Comparison of ENCODE assay signal across 8 cellular contexts in the genomic region with DNA sequence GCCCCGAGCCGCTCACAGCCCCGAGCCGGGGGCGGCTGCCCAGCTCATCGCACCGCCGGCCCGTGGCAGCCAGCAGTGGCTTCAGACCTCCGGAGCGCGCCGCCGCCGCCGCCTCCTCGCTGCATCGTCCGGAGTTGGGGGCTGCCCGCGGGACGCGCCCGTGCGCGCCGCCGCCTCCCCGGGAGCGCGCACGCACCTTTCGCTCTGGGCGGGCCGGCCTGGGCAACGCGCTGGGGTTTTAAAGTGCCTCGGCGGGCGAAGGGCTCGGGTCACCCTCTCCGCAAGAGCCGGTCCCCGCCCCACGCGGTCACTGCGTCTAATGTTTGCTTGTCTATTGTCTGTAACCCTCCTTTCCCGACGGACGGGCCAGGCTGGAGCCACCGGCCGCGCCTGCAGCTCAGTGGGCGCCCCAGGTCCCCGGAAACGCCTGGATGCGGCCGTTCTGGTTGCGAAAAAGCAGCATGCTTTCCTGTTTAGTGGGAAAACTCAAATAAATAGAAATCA. TPM values are rescaled to one million over a fixed set of nuclear protein-coding genes. Genes with fewer than 3 reads are reported as not detected.
DNase-seq lines count a peak whose midpoint lies in the region; ATAC-seq and TF ChIP-seq lines count a peak whose summit lies in the region.

TSS of gene RYK (minus strand) at position 143 of the 504 bp plus-strand sequence. CDS start 205 bp downstream, outside the sequence.

- TF ChIP-seq CTCF in DOHH2 (IDR thresholded peaks at IDR 0.05; ENCODE audit: low read depth, low read length, poor library complexity, severe bottlenecking) (no peak), fibroblast of the aortic adventitia (IDR thresholded peaks at IDR 0.05; ENCODE audit: insufficient read depth, low read length) (no peak), nephron progenitor cell (IDR thresholded peaks at IDR 0.05) (no peak)

- peak within 1 kb of the TSS; percentile 95 for H3K4me3 Mint-ChIP-seq in nephron progenitor cell
- peak within 1 kb of the TSS; percentile 93 to 97 for H3K4me3 Mint-ChIP-seq in stimulated activated naive CD8-positive, alpha-beta T cell treated with anti-CD3 and anti-CD28 coated beads, Interleukin-15, amount 100 ng/mL, for 72 hours

- H3K4me2 ChIP-seq in DOHH2 (ENCODE audit: low read length) (peak within 1 kb of the TSS; percentile 91), GM23248 (ENCODE audit: unreplicated experiment) (peak within 1 kb of the TSS; percentile 94)

- peaks cover 8% of the 10 kb centered on the region for H3F3A ChIP-seq in DOHH2 (ENCODE audit: control insufficient read depth, insufficient read depth)
- peaks cover 17% of the 10 kb centered on the region; the same call in 1 of the 2 replicates for H3F3A ChIP-seq in GM23248 (ENCODE audit: insufficient read depth)

- H3K9me3 ChIP-seq in DOHH2 (ENCODE audit: control insufficient read depth, insufficient read depth, low read length), result no peaks in the 10 kb centered on the region
- H3K9me3 ChIP-seq in GM23248 (ENCODE audit: low read depth), result no peaks in the 10 kb centered on the region

- H3K79me2 ChIP-seq in DOHH2 (ENCODE audit: control insufficient read depth, low read length), result peaks cover 37% of the 10 kb centered on the region
- peaks cover 50% of the 10 kb centered on the region for H3K79me2 ChIP-seq in GM23248 (ENCODE audit: insufficient read depth)

- peak within 1 kb of the TSS; percentile 88 for H3K4me3 ChIP-seq in DOHH2 (ENCODE audit: low read length)
- H3K4me3 ChIP-seq in GM23248, result peak within 1 kb of the TSS; percentile 81
- H3K4me3 ChIP-seq in fibroblast of the aortic adventitia (ENCODE audit: low read depth, low read length), result peak within 1 kb of the TSS; percentile 71

- WGBS in GM23248 (ENCODE audit: low coverage in 1 of 2, low lambda C conversion rate in 2 of 2, missing lambda C conversion rate in 2 of 2), 2 experiments, result 1% methylated on average over 21 to 34 of the region's 59 CpGs

- peak; percentile 90 for ATAC-seq in stimulated activated naive CD8-positive, alpha-beta T cell treated with anti-CD3 and anti-CD28 coated beads, Interleukin-15, amount 100 ng/mL, for 72 hours

- peak within 1 kb of the TSS; percentile 82 for H3K9ac ChIP-seq in GM23248

- H2AFZ ChIP-seq in GM23248, result peak within 1 kb of the TSS; percentile 86

- H3K4me1 Mint-ChIP-seq in nephron progenitor cell, result peaks cover 55% of the 10 kb centered on the region
- peaks cover 70% of the 10 kb centered on the region for H3K4me1 Mint-ChIP-seq in stimulated activated naive CD8-positive, alpha-beta T cell treated with anti-CD3 and anti-CD28 coated beads, Interleukin-15, amount 100 ng/mL, for 72 hours

- peaks cover 35% of the 10 kb centered on the region for H3K4me1 ChIP-seq in DOHH2 (ENCODE audit: control insufficient read depth, low read length)
- H3K4me1 ChIP-seq in GM23248 (ENCODE audit: insufficient read depth), result peaks cover 20% of the 10 kb centered on the region

- peaks cover 15% of the 10 kb centered on the region for H3K27me3 ChIP-seq in DOHH2 (ENCODE audit: control insufficient read depth, low read length)
- H3K27me3 ChIP-seq in GM23248 (replicated peaks; ENCODE audit: insufficient read depth), result no peaks in the 10 kb centered on the region

- no peaks in the 10 kb centered on the region for H3K36me3 ChIP-seq in DOHH2 (ENCODE audit: control insufficient read depth, low read length)
- H3K36me3 ChIP-seq in GM23248 (ENCODE audit: low read depth), result no peaks in the 10 kb centered on the region

- peaks cover 30% of the 10 kb centered on the region for H3K36me3 Mint-ChIP-seq in nephron progenitor cell (ENCODE audit: low read depth)

- DNase-seq in GM23248 (peak; percentile 85), Kasumi-1 (lab: John Stamatoyannopoulos, UW) (peak; percentile 59), RPMI8226 (peak; percentile 88), fibroblast of the aortic adventitia (ENCODE audit: low read depth) (peak; percentile 57), nephron progenitor cell (peak; percentile 84)
- DNase-seq in activated effector memory CD4-positive, alpha-beta T cell treated with Interleukin-2 at 50 U/mL for 16 hours, result peak; percentile 72
- DNase-seq in stimulated activated naive CD8-positive, alpha-beta T cell treated with anti-CD3 and anti-CD28 coated beads, Interleukin-15, amount 100 ng/mL, for 72 hours, result peak; percentile 77 to 81

- H3K27me3 Mint-ChIP-seq in nephron progenitor cell (ENCODE audit: low read depth, poor library complexity), result no peaks in the 10 kb centered on the region
- peaks cover 13% of the 10 kb centered on the region for H3K27me3 Mint-ChIP-seq in stimulated activated naive CD8-positive, alpha-beta T cell treated with anti-CD3 and anti-CD28 coated beads, Interleukin-15, amount 100 ng/mL, for 72 hours

- H3K27ac ChIP-seq in DOHH2 (ENCODE audit: low read depth, low read length) (no peak within 1 kb of the TSS), GM23248 (peak within 1 kb of the TSS; percentile 72)

- H3K9me3 Mint-ChIP-seq in nephron progenitor cell, result peaks cover 18% of the 10 kb centered on the region
- H3K9me3 Mint-ChIP-seq in stimulated activated naive CD8-positive, alpha-beta T cell treated with anti-CD3 and anti-CD28 coated beads, Interleukin-15, amount 100 ng/mL, for 72 hours, result peaks cover 0 to 5% of the 10 kb centered on the region in 2 donors

- H3K27ac Mint-ChIP-seq in nephron progenitor cell, result peak within 1 kb of the TSS; percentile 95
- H3K27ac Mint-ChIP-seq in stimulated activated naive CD8-positive, alpha-beta T cell treated with anti-CD3 and anti-CD28 coated beads, Interleukin-15, amount 100 ng/mL, for 72 hours, result peak within 1 kb of the TSS; percentile 90 to 96

- no peaks in the 10 kb centered on the region for H3K9me2 ChIP-seq in DOHH2 (replicated peaks; ENCODE audit: control insufficient read depth, low read length)
- H3K9me2 ChIP-seq in GM23248 (ENCODE audit: insufficient read depth), result no peaks in the 10 kb centered on the region

- in situ Hi-C loops in GM23248 (cut with MboI), result no loop called here

- H4K20me1 ChIP-seq in DOHH2 (ENCODE audit: control insufficient read depth, insufficient read depth, low read depth, low read length) (peaks cover 16% of the 10 kb centered on the region), GM23248 (ENCODE audit: insufficient read depth) (0 out of 2 replicates have a peak, but pooled peaks cover 6% of the 10 kb centered on the region)

RNA-seq across cellular contexts. Expression of gene RYK, which starts in this region (rescaled TPM):
- total RNA-seq in GM23248 (2014; rRNA removed; shearing (Covaris generic)), result 93.7 and 100 TPM in 2 replicates
- polyA plus RNA-seq in GM23248 (2016; fragmentation: Nextera tagmentation; extraction: Ambion mirVana), result 22.3 and 22.8 TPM in 2 replicates
- 36.5 and 87.2 TPM in 2 replicates for total RNA-seq in fibroblast of the aortic adventitia (ENCODE audit: low replicate concordance)
